ENCODE assay signal across 1 cellular context in genomic region chr18:50819027-50819726, GRCh38.
TF ChIP-seq lines count a peak whose summit lies in the region.

No MANE protein-coding gene starts in this region.

TF ChIP-seq in HepG2, 621 proteins besides CTCF, POLR2A, EP300 and RAD21 (continues in another document):
- TF ChIP-seq FOXO1 (CRISPR knock-in tag; IDR thresholded peaks at IDR 0.05): no peak
- TF ChIP-seq ZFP91 (CRISPR knock-in tag; IDR thresholded peaks at IDR 0.05; ENCODE audit: borderline replicate concordance): peak; percentile 46; the same call in 1 of the 2 replicates
- TF ChIP-seq ZNF124 (CRISPR knock-in tag; IDR thresholded peaks at IDR 0.05): 0 out of 2 replicates have a peak, but pooled peaks have one; percentile 15
- TF ChIP-seq GFI1 (CRISPR knock-in tag; IDR thresholded peaks at IDR 0.05; ENCODE audit: borderline replicate concordance): peak; percentile 50; the same call in 1 of the 2 replicates
- peak; percentile 86 for TF ChIP-seq ONECUT2 (CRISPR knock-in tag; IDR thresholded peaks at IDR 0.05)
- no peak for TF ChIP-seq RERE (CRISPR knock-in tag; IDR thresholded peaks at IDR 0.05; ENCODE audit: low read depth)
- TF ChIP-seq SP4 (CRISPR knock-in tag; IDR thresholded peaks at IDR 0.05): 0 out of 2 replicates have a peak, but pooled peaks have one; percentile 55
- 0 out of 2 replicates have a peak, but pooled peaks have one; percentile 37 for TF ChIP-seq CCDC6 (CRISPR knock-in tag; IDR thresholded peaks at IDR 0.05)
- peak; percentile 23; the same call in 1 of the 2 replicates for TF ChIP-seq ARID4A (CRISPR knock-in tag; IDR thresholded peaks at IDR 0.05; ENCODE audit: borderline replicate concordance)
- no peak for TF ChIP-seq SKIL (CRISPR knock-in tag; IDR thresholded peaks at IDR 0.05; ENCODE audit: borderline replicate concordance)
- no peak for TF ChIP-seq SOX13 (IDR thresholded peaks at IDR 0.05)
- TF ChIP-seq SOX13 (CRISPR knock-in tag; conservative IDR thresholded peaks at IDR 0.05 in 1 of 2, IDR thresholded peaks at IDR 0.05 in 1 of 2): peak in 1 of 2 experiments; percentile 56; a peak in 2 of 4 replicates
- 0 out of 2 replicates have a peak, but pooled peaks have one; percentile 38 for TF ChIP-seq DMAP1 (CRISPR knock-in tag; IDR thresholded peaks at IDR 0.05)
- 0 out of 2 replicates have a peak, but pooled peaks have one; percentile 5 for TF ChIP-seq SMAD3 (CRISPR knock-in tag; IDR thresholded peaks at IDR 0.05)
- TF ChIP-seq ZNF142 (CRISPR knock-in tag; IDR thresholded peaks at IDR 0.05): peak; percentile 92
- no peak for TF ChIP-seq ZBTB4 (CRISPR knock-in tag; IDR thresholded peaks at IDR 0.05; ENCODE audit: borderline replicate concordance)
- TF ChIP-seq MLX (CRISPR knock-in tag; IDR thresholded peaks at IDR 0.05): 0 out of 2 replicates have a peak, but pooled peaks have one; percentile 34
- peak; percentile 84 for TF ChIP-seq ZSCAN29 (CRISPR knock-in tag; conservative IDR thresholded peaks at IDR 0.05)
- TF ChIP-seq E2F1 (CRISPR knock-in tag; IDR thresholded peaks at IDR 0.05): 0 out of 2 replicates have a peak, but pooled peaks have one; percentile 23
- 0 out of 2 replicates have a peak, but pooled peaks have one; percentile 8 for TF ChIP-seq KDM2A (CRISPR knock-in tag; IDR thresholded peaks at IDR 0.05; ENCODE audit: borderline replicate concordance, low read depth)
- peak; percentile 100 for TF ChIP-seq MAFF (IDR thresholded peaks at IDR 0.05; ENCODE audit: low read depth, low read length)
- 0 out of 2 replicates have a peak, but pooled peaks have one; percentile 14 for TF ChIP-seq KAT2B (IDR thresholded peaks at IDR 0.05; ENCODE audit: borderline replicate concordance, low read depth, low read length)
- 0 out of 2 replicates have a peak, but pooled peaks have one; percentile 20 for TF ChIP-seq ZNF557 (CRISPR knock-in tag; IDR thresholded peaks at IDR 0.05)
- TF ChIP-seq KDM6A (CRISPR knock-in tag; IDR thresholded peaks at IDR 0.05; ENCODE audit: low read depth): no peak
- TF ChIP-seq NONO (IDR thresholded peaks at IDR 0.05): no peak
- TF ChIP-seq NONO (CRISPR knock-in tag; conservative IDR thresholded peaks at IDR 0.05): peak; percentile 1; the same call in 1 of the 2 replicates
- peak; percentile 75; the same call in 1 of the 2 replicates for TF ChIP-seq MAFG (CRISPR knock-in tag; IDR thresholded peaks at IDR 0.05)
